In the genomic region with DNA sequence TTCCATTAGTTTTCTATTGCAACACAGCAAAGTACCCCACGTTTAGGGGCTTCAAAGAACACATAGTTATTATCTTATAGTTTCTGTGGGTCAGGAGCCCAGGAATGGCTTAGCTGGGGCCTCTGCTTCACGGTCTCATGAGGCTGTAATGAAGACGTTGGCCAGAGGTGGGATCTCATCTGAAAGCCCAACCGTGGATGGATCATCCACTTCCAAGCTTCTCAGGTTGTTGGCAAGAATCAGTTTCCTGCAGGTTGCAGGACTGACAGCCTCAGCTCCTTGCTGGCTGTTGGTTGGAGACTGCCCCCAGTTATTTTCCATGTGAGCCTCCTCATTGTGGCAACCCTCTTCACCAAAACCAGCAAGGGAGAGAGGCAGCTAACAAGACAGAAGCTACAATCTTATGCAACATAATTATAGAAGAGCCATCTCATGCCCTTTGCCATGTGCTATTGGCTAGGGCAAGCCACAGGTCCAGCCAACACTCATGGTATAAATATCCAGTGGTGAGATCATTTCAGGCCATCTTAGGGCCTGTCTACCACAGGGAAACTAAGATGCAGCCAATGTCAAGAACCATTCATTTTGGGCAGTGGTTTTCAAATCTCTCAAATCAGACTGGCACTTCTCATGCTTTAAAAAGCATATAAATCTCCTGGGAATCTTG, we compare ENCODE assay signal across 1 cellular context.
TF ChIP-seq lines count a peak whose summit lies in the region.

No MANE protein-coding gene starts in this region.

TF ChIP-seq in HEK293, 187 proteins besides CTCF, POLR2A, EP300 and RAD21:
- TF ChIP-seq SP2 (tag by site-specific recombination; IDR thresholded peaks at IDR 0.05) (no peak), SETDB1 (IDR thresholded peaks at IDR 0.05; ENCODE audit: insufficient read length, low read length) (peak; percentile 73), ZNF707 (tag by site-specific recombination; IDR thresholded peaks at IDR 0.05) (no peak), ZNF354C (tag by site-specific recombination; IDR thresholded peaks at IDR 0.05; ENCODE audit: borderline replicate concordance, low read depth) (no peak), ZNF366 (tag by site-specific recombination; conservative IDR thresholded peaks at IDR 0.05) (no peak)
- TF ChIP-seq, protein P1, sequence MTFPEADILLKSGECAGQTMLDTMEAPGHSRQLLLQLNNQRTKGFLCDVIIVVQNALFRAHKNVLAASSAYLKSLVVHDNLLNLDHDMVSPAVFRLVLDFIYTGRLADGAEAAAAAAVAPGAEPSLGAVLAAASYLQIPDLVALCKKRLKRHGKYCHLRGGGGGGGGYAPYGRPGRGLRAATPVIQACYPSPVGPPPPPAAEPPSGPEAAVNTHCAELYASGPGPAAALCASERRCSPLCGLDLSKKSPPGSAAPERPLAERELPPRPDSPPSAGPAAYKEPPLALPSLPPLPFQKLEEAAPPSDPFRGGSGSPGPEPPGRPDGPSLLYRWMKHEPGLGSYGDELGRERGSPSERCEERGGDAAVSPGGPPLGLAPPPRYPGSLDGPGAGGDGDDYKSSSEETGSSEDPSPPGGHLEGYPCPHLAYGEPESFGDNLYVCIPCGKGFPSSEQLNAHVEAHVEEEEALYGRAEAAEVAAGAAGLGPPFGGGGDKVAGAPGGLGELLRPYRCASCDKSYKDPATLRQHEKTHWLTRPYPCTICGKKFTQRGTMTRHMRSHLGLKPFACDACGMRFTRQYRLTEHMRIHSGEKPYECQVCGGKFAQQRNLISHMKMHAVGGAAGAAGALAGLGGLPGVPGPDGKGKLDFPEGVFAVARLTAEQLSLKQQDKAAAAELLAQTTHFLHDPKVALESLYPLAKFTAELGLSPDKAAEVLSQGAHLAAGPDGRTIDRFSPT (tag by site-specific recombination; IDR thresholded peaks at IDR 0.05): no peak
- TF ChIP-seq, protein P2, sequence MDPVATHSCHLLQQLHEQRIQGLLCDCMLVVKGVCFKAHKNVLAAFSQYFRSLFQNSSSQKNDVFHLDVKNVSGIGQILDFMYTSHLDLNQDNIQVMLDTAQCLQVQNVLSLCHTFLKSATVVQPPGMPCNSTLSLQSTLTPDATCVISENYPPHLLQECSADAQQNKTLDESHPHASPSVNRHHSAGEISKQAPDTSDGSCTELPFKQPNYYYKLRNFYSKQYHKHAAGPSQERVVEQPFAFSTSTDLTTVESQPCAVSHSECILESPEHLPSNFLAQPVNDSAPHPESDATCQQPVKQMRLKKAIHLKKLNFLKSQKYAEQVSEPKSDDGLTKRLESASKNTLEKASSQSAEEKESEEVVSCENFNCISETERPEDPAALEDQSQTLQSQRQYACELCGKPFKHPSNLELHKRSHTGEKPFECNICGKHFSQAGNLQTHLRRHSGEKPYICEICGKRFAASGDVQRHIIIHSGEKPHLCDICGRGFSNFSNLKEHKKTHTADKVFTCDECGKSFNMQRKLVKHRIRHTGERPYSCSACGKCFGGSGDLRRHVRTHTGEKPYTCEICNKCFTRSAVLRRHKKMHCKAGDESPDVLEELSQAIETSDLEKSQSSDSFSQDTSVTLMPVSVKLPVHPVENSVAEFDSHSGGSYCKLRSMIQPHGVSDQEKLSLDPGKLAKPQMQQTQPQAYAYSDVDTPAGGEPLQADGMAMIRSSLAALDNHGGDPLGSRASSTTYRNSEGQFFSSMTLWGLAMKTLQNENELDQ (tag by site-specific recombination; IDR thresholded peaks at IDR 0.05; ENCODE audit: low read depth): no peak
